8 cellular contexts compared by ENCODE assay signal in the genomic region with DNA sequence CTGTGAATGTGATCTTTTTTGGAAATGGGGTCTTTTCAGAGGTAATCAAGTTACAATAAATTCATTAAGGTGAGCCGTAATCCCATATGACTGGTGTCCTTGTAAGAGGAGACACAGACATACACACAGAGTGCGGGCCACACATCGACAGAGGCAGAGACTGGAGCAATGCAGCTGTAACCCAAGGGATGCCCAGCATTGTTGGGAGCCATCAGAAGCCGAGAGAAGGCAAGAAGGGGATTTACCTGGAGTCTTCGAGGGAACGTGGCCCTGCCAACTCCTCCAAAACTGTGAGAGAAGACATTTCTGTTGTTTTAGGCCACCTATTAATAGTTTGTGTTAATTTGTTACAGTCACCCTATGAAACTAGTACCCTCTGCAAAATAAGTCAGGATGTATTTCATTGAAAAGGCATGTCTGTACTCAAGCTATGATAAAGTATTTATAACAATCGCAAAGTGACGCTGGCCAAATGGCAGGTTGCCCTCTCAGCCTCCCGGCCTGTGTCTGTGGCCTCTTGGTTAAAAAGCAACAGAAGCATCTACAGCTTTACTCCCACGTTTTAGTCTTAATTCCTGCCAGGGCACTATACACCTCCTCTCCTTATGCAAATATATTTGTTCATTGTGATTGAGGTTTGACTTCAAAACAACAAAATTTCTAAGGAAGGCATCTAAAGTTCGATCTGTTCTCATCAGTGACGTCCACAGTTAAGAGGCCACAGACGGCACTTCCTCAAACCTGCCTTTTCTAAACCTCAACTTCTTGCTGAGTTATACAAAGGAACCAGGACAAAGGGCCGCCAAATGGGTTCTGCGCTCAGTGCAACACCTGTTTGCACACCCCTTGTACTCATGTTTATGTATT. TPM values are rescaled to one million over a fixed set of nuclear protein-coding genes. Genes with fewer than 3 reads are reported as not detected.
A peak's percentile ranks its signal among the peaks of the same experiment; 100 is the strongest.
DNase-seq lines count a peak whose midpoint lies in the region; ATAC-seq and TF ChIP-seq lines count a peak whose summit lies in the region.
"Had no signal": no experiment of that assay in that cellular context is flagged by ENCODE, and none has a peak within 500 bp of the region (broad histone marks: within the 10 kb centered on the region; RNA-seq: fewer than 3 reads in every experiment).

No MANE protein-coding gene starts in this region.

- peaks cover 42% of the 10 kb centered on the region for H3K79me2 ChIP-seq in smooth muscle cell (ENCODE audit: low read depth)

- peaks cover 46% of the 10 kb centered on the region for H4K20me1 ChIP-seq in smooth muscle cell (ENCODE audit: low read depth)

- no peak overlapping the region for H3K4me3 ChIP-seq in fibroblast of pulmonary artery (replicated peaks; ENCODE audit: low read depth, low read length)
- H3K4me3 ChIP-seq in smooth muscle cell: no peak overlapping the region

- peak; percentile 72 for ATAC-seq in GM19324 (IDR thresholded peaks at IDR 0.05; ENCODE audit: low FRiP score, unreplicated experiment)
- peak; percentile 81 for ATAC-seq in HG03095 (IDR thresholded peaks at IDR 0.05; ENCODE audit: unreplicated experiment)

- H3K9ac ChIP-seq in smooth muscle cell (ENCODE audit: low read depth): no peak overlapping the region
- H3K9ac ChIP-seq: parathyroid adenoma had no signal

- WGBS in smooth muscle cell (ENCODE audit: low lambda C conversion rate): 90% methylated on average over 15 of the region's 15 CpGs

- no peak overlapping the region for H2AFZ ChIP-seq in smooth muscle cell (ENCODE audit: low read depth)
- H2AFZ ChIP-seq: parathyroid adenoma had no signal

- DNase-seq in SKM-1 treated with dmso at 0.1 percent for 144 hours (lab: John Stamatoyannopoulos, UW; ENCODE audit: unreplicated experiment) (peak; percentile 77), fibroblast of pulmonary artery (ENCODE audit: low read depth) (peak; percentile 92), smooth muscle cell (lab: John Stamatoyannopoulos, UW; ENCODE audit: unreplicated experiment) (no peak), activated gamma-delta T cell (lab: John Stamatoyannopoulos, UW) (no peak), NAMALWA (ENCODE audit: low spot score) (no peak)

- TF ChIP-seq CTCF in fibroblast of pulmonary artery (IDR thresholded peaks at IDR 0.05; ENCODE audit: low read length, missing control alignments) (no peak), smooth muscle cell (IDR thresholded peaks at IDR 0.05; ENCODE audit: borderline replicate concordance, insufficient read depth, poor library complexity, severe bottlenecking) (no peak)

- no peak overlapping the region for H3K27ac ChIP-seq in smooth muscle cell (ENCODE audit: low read depth)
- H3K27ac ChIP-seq: parathyroid adenoma had no signal

- H3K4me1 ChIP-seq in smooth muscle cell (ENCODE audit: low read depth): peaks cover 13% of the 10 kb centered on the region

- H3F3A ChIP-seq in smooth muscle cell (ENCODE audit: low read depth): no peaks in the 10 kb centered on the region

- peak overlapping the region; percentile 49 for H3K4me2 ChIP-seq in smooth muscle cell

- H3K36me3 ChIP-seq in smooth muscle cell (ENCODE audit: low read depth): no peaks in the 10 kb centered on the region

- H3K9me3 ChIP-seq in smooth muscle cell (replicated peaks; ENCODE audit: low read depth): no peaks in the 10 kb centered on the region

- no peaks in the 10 kb centered on the region for H3K27me3 ChIP-seq in smooth muscle cell (ENCODE audit: low read depth)

RNA-seq across cellular contexts. Expression of a gene that starts 46.8 kb away (rescaled TPM):
- 7.2 and 11.2 TPM in 2 replicates for total RNA-seq in smooth muscle cell
- polyA plus RNA-seq in smooth muscle cell: 3.0 and 7.3 TPM in 2 replicates

Comparison
In these comparisons a context has a peak if more than half of its experiments do, and no peak if none do; other contexts are left out.
1. DNase-seq: peak in SKM-1 treated with dmso at 0.1 percent for 144 hours (single experiment) and fibroblast of pulmonary artery (single experiment); none in smooth muscle cell (single experiment), activated gamma-delta T cell (single experiment) and NAMALWA (single experiment).